26 cellular contexts compared by ENCODE assay signal in genomic region chr18:63087421-63088230, GRCh38.
"Had no signal": no experiment of that assay in that cellular context is flagged by ENCODE, and none has a peak within 500 bp of the region (broad histone marks: within the 10 kb centered on the region; RNA-seq: fewer than 3 reads in every experiment).

No MANE protein-coding gene starts in this region.

- H3K27me3 Mint-ChIP-seq: activated naive CD8-positive, alpha-beta T cell; stimulated activated naive CD8-positive, alpha-beta T cell treated with anti-CD3 and anti-CD28 coated beads, Interleukin-15, Interleukin-2, amounts not matched to agents 100 ng/mL and 50 ng/mL, for 24 hours had no signal

- H3K9me3 Mint-ChIP-seq: activated T-cell treated with anti-CD3 and anti-CD28 coated beads, Interleukin-2, amount 50 U/mL, for 4 hours; activated T-helper 2 cell treated with anti-CD3 and anti-CD28 coated beads, Interferon-gamma antibody, Interleukin-2, Interleukin-4, amounts not matched to agents 10 μg/mL and 5 μg/mL and 100 μg/mL, durations not matched to agents 14 hours and 24 hours and 36 hours; effector memory CD8-positive, alpha-beta T cell; natural killer cell; stimulated activated naive CD8-positive, alpha-beta T cell treated with anti-CD3 and anti-CD28 coated beads, Interleukin-15, Interleukin-2, amounts not matched to agents 100 ng/mL and 50 ng/mL, for 24 hours had no signal

- H3K36me3 ChIP-seq: adrenal gland, ascending aorta, brain microvascular endothelial cell, esophagus squamous epithelium, left ventricle myocardium inferior, tibial artery, vagina had no signal

- H3K9me3 ChIP-seq: adrenal gland, ascending aorta, esophagus squamous epithelium, left ventricle myocardium inferior, tibial artery, vagina had no signal

- H3K27ac Mint-ChIP-seq: activated naive CD8-positive, alpha-beta T cell; activated T-helper 2 cell treated with anti-CD3 and anti-CD28 coated beads, Interferon-gamma antibody, Interleukin-2, Interleukin-4, amounts not matched to agents 10 μg/mL and 5 μg/mL and 100 μg/mL, durations not matched to agents 14 hours and 24 hours and 36 hours; effector memory CD8-positive, alpha-beta T cell; natural killer cell; stimulated activated naive CD8-positive, alpha-beta T cell treated with anti-CD3 and anti-CD28 coated beads, Interleukin-15, Interleukin-2, amounts not matched to agents 100 ng/mL and 50 ng/mL, for 24 hours had no signal

- H3K36me3 Mint-ChIP-seq: activated naive CD8-positive, alpha-beta T cell; natural killer cell had no signal

- H3K4me1 ChIP-seq: adrenal gland, ascending aorta, left ventricle myocardium inferior, tibial artery had no signal

- H3K4me1 Mint-ChIP-seq: natural killer cell had no signal

- H3K27ac ChIP-seq: adrenal gland, ascending aorta, brain microvascular endothelial cell, dorsolateral prefrontal cortex, esophagus squamous epithelium, left ventricle myocardium inferior, skin epidermis, tibial artery, vagina had no signal

- H3K4me3 ChIP-seq: adrenal gland, ascending aorta, dorsolateral prefrontal cortex, esophagus squamous epithelium, left ventricle myocardium inferior, skin epidermis, tibial artery, vagina had no signal

- H3K4me3 Mint-ChIP-seq: activated naive CD8-positive, alpha-beta T cell; activated T-cell treated with anti-CD3 and anti-CD28 coated beads, Interleukin-2, amount 50 U/mL, for 4 hours; effector memory CD8-positive, alpha-beta T cell; natural killer cell; stimulated activated naive CD8-positive, alpha-beta T cell treated with anti-CD3 and anti-CD28 coated beads, Interleukin-15, Interleukin-2, amounts not matched to agents 100 ng/mL and 50 ng/mL, for 24 hours had no signal

- DNase-seq: activated CD4-positive, alpha-beta T cell treated with anti-CD3 and anti-CD28 coated beads for 1 hour; activated CD8-positive, alpha-beta memory T cell treated with anti-CD3 and anti-CD28 coated beads for 24 hours; activated CD8-positive, alpha-beta memory T cell treated with anti-CD3 and anti-CD28 coated beads, Interleukin-2, amount 50 U/mL, for 48 hours; activated naive CD4-positive, alpha-beta T cell; activated T-cell treated with anti-CD3 and anti-CD28 coated beads, Interleukin-2, amount 50 U/mL, for 4 hours; brain microvascular endothelial cell; caudate nucleus; dorsolateral prefrontal cortex; effector memory CD8-positive, alpha-beta T cell; esophagus squamous epithelium; foreskin fibroblast; kidney glomerular epithelial cell; left ventricle myocardium inferior; natural killer cell; right cardiac atrium; stimulated activated CD4-positive, alpha-beta T cell treated with anti-CD3 and anti-CD28 coated beads, Interleukin-1b, Interleukin-23, amount 100 ng/mL, for 48 hours; substantia nigra; T-helper 9 cell; tibial artery had no signal

- H3K27me3 ChIP-seq: adrenal gland, ascending aorta, brain microvascular endothelial cell, vagina had no signal
